17 cellular contexts compared by ENCODE assay signal in genomic region chr2:101500860-101501259, GRCh38. TPM values are rescaled to one million over a fixed set of nuclear protein-coding genes. Genes with fewer than 3 reads are reported as not detected.
DNase-seq lines count a peak whose midpoint lies in the region; ATAC-seq and TF ChIP-seq lines count a peak whose summit lies in the region.
"Had no signal": no experiment of that assay in that cellular context is flagged by ENCODE, and none has a peak within 500 bp of the region (broad histone marks: within the 10 kb centered on the region; RNA-seq: fewer than 3 reads in every experiment).

No MANE protein-coding gene starts in this region.

- H3K9ac ChIP-seq in smooth muscle cell (ENCODE audit: low read depth): peak overlapping the region; percentile 38

- H3K4me3 ChIP-seq in coronary artery: peak overlapping the region; percentile 44
- H3K4me3 ChIP-seq in left lung: no peak overlapping the region
- no peak overlapping the region for H3K4me3 ChIP-seq in smooth muscle cell
- no peak overlapping the region for H3K4me3 ChIP-seq in tibial nerve
- H3K4me3 ChIP-seq: spleen, thyroid gland had no signal

- no peak for TF ChIP-seq CTCF in coronary artery (IDR thresholded peaks at IDR 0.05)
- TF ChIP-seq CTCF in left lung (IDR thresholded peaks at IDR 0.05): no peak
- no peak for TF ChIP-seq CTCF in smooth muscle cell (IDR thresholded peaks at IDR 0.05; ENCODE audit: borderline replicate concordance, insufficient read depth, poor library complexity, severe bottlenecking)
- no peak for TF ChIP-seq CTCF in tibial nerve (IDR thresholded peaks at IDR 0.05)

- H3K27me3 ChIP-seq in left lung: no peaks in the 10 kb centered on the region
- H3K27me3 ChIP-seq in smooth muscle cell (ENCODE audit: low read depth): no peaks in the 10 kb centered on the region
- H3K27me3 ChIP-seq in tibial nerve: no peaks in the 10 kb centered on the region
- H3K27me3 ChIP-seq: spleen, thyroid gland had no signal

- intact Hi-C loops in left lung (cut with DNase I): no loop called here

- H3K79me2 ChIP-seq in smooth muscle cell (ENCODE audit: low read depth): no peaks in the 10 kb centered on the region

- H3K4me1 ChIP-seq in left lung (peaks cover 0 to 9% of the 10 kb centered on the region in 2 donors), smooth muscle cell (ENCODE audit: low read depth) (peaks cover 7% of the 10 kb centered on the region), tibial nerve (peaks cover 0 to 22% (median 4%) of the 10 kb centered on the region in 4 donors)
- H3K4me1 ChIP-seq: spleen, thyroid gland had no signal

- no peak for TF ChIP-seq EP300 in tibial nerve (IDR thresholded peaks at IDR 0.05)

- H4K20me1 ChIP-seq in smooth muscle cell (ENCODE audit: low read depth): no peaks in the 10 kb centered on the region

- DNase-seq in coronary artery (ENCODE audit: low spot score) (no peak), left lung (no peak), smooth muscle cell (lab: John Stamatoyannopoulos, UW; ENCODE audit: unreplicated experiment) (no peak), tibial nerve (ENCODE audit: low spot score in 2 of 2) (no peak), DMS53 treated with DMSO at 0.1 percent for 48 hours (lab: John Stamatoyannopoulos, UW; ENCODE audit: unreplicated experiment) (no peak)
- no peak for DNase-seq in activated CD8-positive, alpha-beta memory T cell treated with anti-CD3 and anti-CD28 coated beads for 24 hours
- DNase-seq: activated CD4-positive, CD25-positive, alpha-beta regulatory T cell; activated gamma-delta T cell; C1 segment of cervical spinal cord; hippocampal formation; NCI-H1092; spleen; thyroid gland had no signal

- H3K4me2 ChIP-seq in smooth muscle cell: peak overlapping the region; percentile 76

- TF ChIP-seq POLR2A in tibial nerve (IDR thresholded peaks at IDR 0.05): no peak

- peaks cover 7% of the 10 kb centered on the region for H3F3A ChIP-seq in smooth muscle cell (ENCODE audit: low read depth)

- no peak overlapping the region for H2AFZ ChIP-seq in smooth muscle cell (ENCODE audit: low read depth)

- H3K27ac ChIP-seq in KOPT-K1 (ENCODE audit: low read depth, low read length, poor library complexity, severe bottlenecking): peak overlapping the region; percentile 52
- peak overlapping the region in 1 of 2 donors; percentile 16 for H3K27ac ChIP-seq in coronary artery
- peak overlapping the region in 1 of 2 donors; percentile 5 for H3K27ac ChIP-seq in left lung
- H3K27ac ChIP-seq in smooth muscle cell (ENCODE audit: low read depth): peak overlapping the region; percentile 81
- no peak overlapping the region for H3K27ac ChIP-seq in tibial nerve
- H3K27ac ChIP-seq: epithelial cell of prostate, RWPE1, spleen, thyroid gland had no signal

- WGBS in smooth muscle cell (ENCODE audit: low lambda C conversion rate): 22% methylated on average over 5 of the region's 5 CpGs
- 41 to 43% methylated on average over 5 of the region's 5 CpGs for WGBS in tibial nerve, 2 donors

- ATAC-seq in left lung: peak; percentile 22

- H3K9me3 ChIP-seq in KOPT-K1 (ENCODE audit: insufficient read depth, low read length, poor library complexity, severe bottlenecking): no peaks in the 10 kb centered on the region
- no peaks in the 10 kb centered on the region for H3K9me3 ChIP-seq in left lung
- no peaks in the 10 kb centered on the region for H3K9me3 ChIP-seq in smooth muscle cell (replicated peaks; ENCODE audit: low read depth)
- no peaks in the 10 kb centered on the region for H3K9me3 ChIP-seq in tibial nerve
- H3K9me3 ChIP-seq: spleen, thyroid gland had no signal

- H3K36me3 ChIP-seq in KOPT-K1 (ENCODE audit: insufficient read depth, low read length) (no peaks in the 10 kb centered on the region), left lung (no peaks in the 10 kb centered on the region), smooth muscle cell (ENCODE audit: low read depth) (no peaks in the 10 kb centered on the region), tibial nerve (no peaks in the 10 kb centered on the region)
- H3K36me3 ChIP-seq: spleen, thyroid gland had no signal

RNA-seq across cellular contexts. Expression of gene RFX8, which starts 25.9 kb away (rescaled TPM):
- under 1 TPM in 1 of 2 donors, not detected in 1; 0.41 TPM for total RNA-seq in left lung
- 0.67 and 2.3 TPM in 2 replicates for total RNA-seq in smooth muscle cell
- polyA plus RNA-seq in smooth muscle cell: 3.0 and 3.6 TPM in 2 replicates
- 1 to 10 TPM; 1.4 to 6.9 (median 3.9) TPM for total RNA-seq in tibial nerve
- total RNA-seq: osteocyte had no signal

Comparison
In these comparisons a context has a peak if more than half of its experiments do, and no peak if none do; other contexts are left out.
1. H3K27ac ChIP-seq: peak in KOPT-K1 (single experiment) and smooth muscle cell (single experiment); none in tibial nerve (0 of 4).